13 cellular contexts compared by ENCODE assay signal in the genomic region with DNA sequence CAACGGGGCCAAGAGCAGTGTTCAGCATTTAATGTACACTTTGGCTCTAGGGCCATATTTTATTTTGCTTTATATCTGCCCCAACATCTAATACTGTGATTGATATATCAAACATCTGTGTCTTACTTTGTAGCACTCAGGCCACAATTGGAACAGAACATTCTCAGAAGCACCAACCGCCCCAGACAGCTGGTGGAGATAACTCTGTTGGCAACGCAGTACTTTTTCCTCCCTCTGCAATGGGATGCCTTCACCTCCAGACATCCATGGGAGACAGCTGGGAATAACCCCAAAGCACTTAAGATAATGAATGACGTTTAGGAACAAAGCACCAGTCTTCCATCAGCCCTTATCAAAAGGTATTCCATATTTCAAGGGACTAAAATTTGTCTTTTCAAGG. TPM values are rescaled to one million over a fixed set of nuclear protein-coding genes. Genes with fewer than 3 reads are reported as not detected.
DNase-seq lines count a peak whose midpoint lies in the region; ATAC-seq and TF ChIP-seq lines count a peak whose summit lies in the region.
"Had no signal": no experiment of that assay in that cellular context is flagged by ENCODE, and none has a peak within 500 bp of the region (broad histone marks: within the 10 kb centered on the region; RNA-seq: fewer than 3 reads in every experiment).

No MANE protein-coding gene starts in this region.

- no peak overlapping the region for H2AFZ ChIP-seq in osteoblast (ENCODE audit: low read length)

- intact Hi-C loops in adrenal gland (cut with DNase I) = no loop called here

- DNase-seq in stimulated activated naive CD8-positive, alpha-beta T cell treated with anti-CD3 and anti-CD28 coated beads, Interleukin-15, Interleukin-2, amounts not matched to agents 100 U/mL and 50 U/mL, for 24 hours = no peak
- DNase-seq in activated naive CD8-positive, alpha-beta T cell treated with anti-CD3 and anti-CD28 coated beads, Interleukin-2, amount 10 ng/mL, durations not matched to agents 7 days and 5 days = no peak
- DNase-seq in midbrain (lab: John Stamatoyannopoulos, UW) = peak; percentile 22
- DNase-seq in NCI-H2227 (lab: John Stamatoyannopoulos, UW; ENCODE audit: unreplicated experiment) = no peak
- no peak for DNase-seq in UCSD-AML1 (lab: John Stamatoyannopoulos, UW; ENCODE audit: unreplicated experiment)
- DNase-seq in osteoblast (ENCODE audit: insufficient read length, low spot score, missing footprints) = no peak
- no peak for DNase-seq in adrenal gland
- DNase-seq: NCI-H2029 had no signal

- no peak for ATAC-seq in stimulated activated naive CD8-positive, alpha-beta T cell treated with anti-CD3 and anti-CD28 coated beads, Interleukin-15, Interleukin-2, amounts not matched to agents 100 U/mL and 50 U/mL, for 24 hours
- ATAC-seq in activated naive CD8-positive, alpha-beta T cell treated with anti-CD3 and anti-CD28 coated beads, Interleukin-2, amount 10 ng/mL, durations not matched to agents 7 days and 5 days (ENCODE audit: low read depth) = no peak
- ATAC-seq: WTC11 had no signal

- H3K27me3 ChIP-seq in osteoblast (ENCODE audit: insufficient read depth, low read length) (no peaks in the 10 kb centered on the region), adrenal gland (no peaks in the 10 kb centered on the region)

- H3K9me3 ChIP-seq in osteoblast (ENCODE audit: low read depth, low read length) = no peaks in the 10 kb centered on the region
- H3K9me3 ChIP-seq in adrenal gland (replicated peaks in 1 of 3) = no peaks in the 10 kb centered on the region
- H3K9me3 ChIP-seq: prostate gland had no signal

- H3K4me2 ChIP-seq in osteoblast (ENCODE audit: insufficient read depth, low read length) = no peak overlapping the region

- H3K36me3 Mint-ChIP-seq in stimulated activated naive CD8-positive, alpha-beta T cell treated with anti-CD3 and anti-CD28 coated beads, Interleukin-15, Interleukin-2, amounts not matched to agents 100 ng/mL and 50 ng/mL, for 24 hours (ENCODE audit: low read depth) = peaks cover 37% of the 10 kb centered on the region
- H3K36me3 Mint-ChIP-seq in activated naive CD8-positive, alpha-beta T cell treated with anti-CD3 and anti-CD28 coated beads, Interleukin-2, amount 10 ng/mL, durations not matched to agents 7 days and 5 days = peaks cover 24% of the 10 kb centered on the region
- H3K36me3 Mint-ChIP-seq: WTC11 had no signal

- no peak for TF ChIP-seq POLR2A in adrenal gland (IDR thresholded peaks at IDR 0.05)

- no peaks in the 10 kb centered on the region for H3K36me3 ChIP-seq in osteoblast (ENCODE audit: insufficient read depth, low read length)
- H3K36me3 ChIP-seq in adrenal gland (replicated peaks in 1 of 2) = no peaks in the 10 kb centered on the region
- H3K36me3 ChIP-seq: prostate gland had no signal

- TF ChIP-seq CTCF in osteoblast (IDR thresholded peaks at IDR 0.05; ENCODE audit: extremely low read depth, low read depth, low read length) = no peak
- no peak for TF ChIP-seq CTCF in adrenal gland (IDR thresholded peaks at IDR 0.05)

- no peak overlapping the region for H3K4me3 ChIP-seq in osteoblast (ENCODE audit: insufficient read depth, low read length)
- H3K4me3 ChIP-seq in adrenal gland = no peak overlapping the region
- H3K4me3 ChIP-seq: coronary artery, prostate gland had no signal

- no peaks in the 10 kb centered on the region for H3K9me3 Mint-ChIP-seq in stimulated activated naive CD8-positive, alpha-beta T cell treated with anti-CD3 and anti-CD28 coated beads, Interleukin-15, Interleukin-2, amounts not matched to agents 100 ng/mL and 50 ng/mL, for 24 hours
- no peaks in the 10 kb centered on the region for H3K9me3 Mint-ChIP-seq in activated naive CD8-positive, alpha-beta T cell treated with anti-CD3 and anti-CD28 coated beads, Interleukin-2, amount 10 ng/mL, durations not matched to agents 7 days and 5 days
- H3K9me3 Mint-ChIP-seq: CD14-positive monocyte, WTC11 had no signal

- H3K27ac Mint-ChIP-seq in stimulated activated naive CD8-positive, alpha-beta T cell treated with anti-CD3 and anti-CD28 coated beads, Interleukin-15, Interleukin-2, amounts not matched to agents 100 ng/mL and 50 ng/mL, for 24 hours = peak overlapping the region; percentile 88
- H3K27ac Mint-ChIP-seq in activated naive CD8-positive, alpha-beta T cell treated with anti-CD3 and anti-CD28 coated beads, Interleukin-2, amount 10 ng/mL, durations not matched to agents 7 days and 5 days = peak overlapping the region; percentile 90
- H3K27ac Mint-ChIP-seq: WTC11 had no signal

- H3K79me2 ChIP-seq in osteoblast (ENCODE audit: insufficient read depth, low read length) = peaks cover 51% of the 10 kb centered on the region

- H3K27ac ChIP-seq in osteoblast (ENCODE audit: low read depth, low read length) (no peak overlapping the region), adrenal gland (no peak overlapping the region)
- H3K27ac ChIP-seq: coronary artery, prostate gland had no signal

- WGBS in adrenal gland, 4 donors = 63 to 77% (median 69%) methylated on average over 4 of the region's 4 CpGs

- POLR2A ChIA-PET in activated naive CD8-positive, alpha-beta T cell treated with anti-CD3 and anti-CD28 coated beads, Interleukin-2, amount 10 ng/mL, durations not matched to agents 7 days and 5 days (lab: Charles Lee) = interaction anchor here (0.8 to 2.1 kb wide), 6 partner anchors 9 to 57 kb away, joined by 3 to 12 read pairs (median 8); a partner anchor contains a TSS

- H3K4me3 Mint-ChIP-seq in stimulated activated naive CD8-positive, alpha-beta T cell treated with anti-CD3 and anti-CD28 coated beads, Interleukin-15, Interleukin-2, amounts not matched to agents 100 ng/mL and 50 ng/mL, for 24 hours = peak overlapping the region; percentile 65
- peak overlapping the region; percentile 73 for H3K4me3 Mint-ChIP-seq in activated naive CD8-positive, alpha-beta T cell treated with anti-CD3 and anti-CD28 coated beads, Interleukin-2, amount 10 ng/mL, durations not matched to agents 7 days and 5 days
- H3K4me3 Mint-ChIP-seq: CD14-positive monocyte, WTC11 had no signal

- H3K27me3 Mint-ChIP-seq in stimulated activated naive CD8-positive, alpha-beta T cell treated with anti-CD3 and anti-CD28 coated beads, Interleukin-15, Interleukin-2, amounts not matched to agents 100 ng/mL and 50 ng/mL, for 24 hours = no peaks in the 10 kb centered on the region
- no peaks in the 10 kb centered on the region for H3K27me3 Mint-ChIP-seq in activated naive CD8-positive, alpha-beta T cell treated with anti-CD3 and anti-CD28 coated beads, Interleukin-2, amount 10 ng/mL, durations not matched to agents 7 days and 5 days

- H4K20me1 ChIP-seq in osteoblast (ENCODE audit: insufficient read depth, low read length) = peaks cover 7% of the 10 kb centered on the region

- H3K4me1 Mint-ChIP-seq in stimulated activated naive CD8-positive, alpha-beta T cell treated with anti-CD3 and anti-CD28 coated beads, Interleukin-15, Interleukin-2, amounts not matched to agents 100 ng/mL and 50 ng/mL, for 24 hours (ENCODE audit: low read depth) = peaks cover 100% of the 10 kb centered on the region
- H3K4me1 Mint-ChIP-seq in activated naive CD8-positive, alpha-beta T cell treated with anti-CD3 and anti-CD28 coated beads, Interleukin-2, amount 10 ng/mL, durations not matched to agents 7 days and 5 days = peaks cover 78% of the 10 kb centered on the region

- H3K4me1 ChIP-seq in osteoblast (ENCODE audit: insufficient read depth, low read length) = peaks cover 18% of the 10 kb centered on the region
- peaks cover 0 to 37% of the 10 kb centered on the region in 2 donors for H3K4me1 ChIP-seq in adrenal gland (replicated peaks in 1 of 2)

RNA-seq across cellular contexts. Expression of a gene that starts 57.4 kb away (rescaled TPM):
- total RNA-seq in activated naive CD8-positive, alpha-beta T cell treated with anti-CD3 and anti-CD28 coated beads, Interleukin-2, amount 10 ng/mL, durations not matched to agents 7 days and 5 days = 100 to 1,000 TPM; 179 to 199 TPM
- total RNA-seq in osteoblast (65.7 and 68.8 TPM in 2 replicates), adrenal gland (10 to 100 TPM; 23.8 to 70.6 (median 29.3) TPM)
- 10 to 100 TPM; 12.3 to 38.9 (median 13.4) TPM for polyA plus RNA-seq in adrenal gland
